Comparison of ENCODE assay signal across 1 cellular context in the genomic region with DNA sequence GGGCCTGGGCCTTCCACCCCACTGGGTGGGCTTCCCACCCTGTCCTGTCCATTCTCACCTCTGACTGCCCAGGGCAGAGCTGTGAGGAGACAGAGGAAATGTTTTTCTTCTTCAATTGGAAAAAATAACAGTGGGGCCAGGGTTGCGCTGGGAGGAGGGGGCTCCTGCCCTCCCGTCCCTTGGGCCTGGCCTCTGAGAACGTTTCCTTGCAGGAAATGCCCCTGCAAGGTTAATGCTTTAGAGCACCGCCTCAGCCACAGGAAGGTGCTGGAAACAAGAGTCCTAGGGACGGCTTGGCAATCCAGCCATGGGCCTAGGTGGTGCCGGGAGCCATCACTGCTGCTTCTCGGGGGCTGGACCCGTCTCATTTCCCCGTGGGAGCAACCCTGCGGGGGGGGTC.
TF ChIP-seq lines count a peak whose summit lies in the region.

No MANE protein-coding gene starts in this region.

TF ChIP-seq in GM23338, 12 proteins besides CTCF, POLR2A, EP300 and RAD21 (continued from another document):
- TF ChIP-seq ETS1 (IDR thresholded peaks at IDR 0.05): no peak
- TF ChIP-seq, protein P1, sequence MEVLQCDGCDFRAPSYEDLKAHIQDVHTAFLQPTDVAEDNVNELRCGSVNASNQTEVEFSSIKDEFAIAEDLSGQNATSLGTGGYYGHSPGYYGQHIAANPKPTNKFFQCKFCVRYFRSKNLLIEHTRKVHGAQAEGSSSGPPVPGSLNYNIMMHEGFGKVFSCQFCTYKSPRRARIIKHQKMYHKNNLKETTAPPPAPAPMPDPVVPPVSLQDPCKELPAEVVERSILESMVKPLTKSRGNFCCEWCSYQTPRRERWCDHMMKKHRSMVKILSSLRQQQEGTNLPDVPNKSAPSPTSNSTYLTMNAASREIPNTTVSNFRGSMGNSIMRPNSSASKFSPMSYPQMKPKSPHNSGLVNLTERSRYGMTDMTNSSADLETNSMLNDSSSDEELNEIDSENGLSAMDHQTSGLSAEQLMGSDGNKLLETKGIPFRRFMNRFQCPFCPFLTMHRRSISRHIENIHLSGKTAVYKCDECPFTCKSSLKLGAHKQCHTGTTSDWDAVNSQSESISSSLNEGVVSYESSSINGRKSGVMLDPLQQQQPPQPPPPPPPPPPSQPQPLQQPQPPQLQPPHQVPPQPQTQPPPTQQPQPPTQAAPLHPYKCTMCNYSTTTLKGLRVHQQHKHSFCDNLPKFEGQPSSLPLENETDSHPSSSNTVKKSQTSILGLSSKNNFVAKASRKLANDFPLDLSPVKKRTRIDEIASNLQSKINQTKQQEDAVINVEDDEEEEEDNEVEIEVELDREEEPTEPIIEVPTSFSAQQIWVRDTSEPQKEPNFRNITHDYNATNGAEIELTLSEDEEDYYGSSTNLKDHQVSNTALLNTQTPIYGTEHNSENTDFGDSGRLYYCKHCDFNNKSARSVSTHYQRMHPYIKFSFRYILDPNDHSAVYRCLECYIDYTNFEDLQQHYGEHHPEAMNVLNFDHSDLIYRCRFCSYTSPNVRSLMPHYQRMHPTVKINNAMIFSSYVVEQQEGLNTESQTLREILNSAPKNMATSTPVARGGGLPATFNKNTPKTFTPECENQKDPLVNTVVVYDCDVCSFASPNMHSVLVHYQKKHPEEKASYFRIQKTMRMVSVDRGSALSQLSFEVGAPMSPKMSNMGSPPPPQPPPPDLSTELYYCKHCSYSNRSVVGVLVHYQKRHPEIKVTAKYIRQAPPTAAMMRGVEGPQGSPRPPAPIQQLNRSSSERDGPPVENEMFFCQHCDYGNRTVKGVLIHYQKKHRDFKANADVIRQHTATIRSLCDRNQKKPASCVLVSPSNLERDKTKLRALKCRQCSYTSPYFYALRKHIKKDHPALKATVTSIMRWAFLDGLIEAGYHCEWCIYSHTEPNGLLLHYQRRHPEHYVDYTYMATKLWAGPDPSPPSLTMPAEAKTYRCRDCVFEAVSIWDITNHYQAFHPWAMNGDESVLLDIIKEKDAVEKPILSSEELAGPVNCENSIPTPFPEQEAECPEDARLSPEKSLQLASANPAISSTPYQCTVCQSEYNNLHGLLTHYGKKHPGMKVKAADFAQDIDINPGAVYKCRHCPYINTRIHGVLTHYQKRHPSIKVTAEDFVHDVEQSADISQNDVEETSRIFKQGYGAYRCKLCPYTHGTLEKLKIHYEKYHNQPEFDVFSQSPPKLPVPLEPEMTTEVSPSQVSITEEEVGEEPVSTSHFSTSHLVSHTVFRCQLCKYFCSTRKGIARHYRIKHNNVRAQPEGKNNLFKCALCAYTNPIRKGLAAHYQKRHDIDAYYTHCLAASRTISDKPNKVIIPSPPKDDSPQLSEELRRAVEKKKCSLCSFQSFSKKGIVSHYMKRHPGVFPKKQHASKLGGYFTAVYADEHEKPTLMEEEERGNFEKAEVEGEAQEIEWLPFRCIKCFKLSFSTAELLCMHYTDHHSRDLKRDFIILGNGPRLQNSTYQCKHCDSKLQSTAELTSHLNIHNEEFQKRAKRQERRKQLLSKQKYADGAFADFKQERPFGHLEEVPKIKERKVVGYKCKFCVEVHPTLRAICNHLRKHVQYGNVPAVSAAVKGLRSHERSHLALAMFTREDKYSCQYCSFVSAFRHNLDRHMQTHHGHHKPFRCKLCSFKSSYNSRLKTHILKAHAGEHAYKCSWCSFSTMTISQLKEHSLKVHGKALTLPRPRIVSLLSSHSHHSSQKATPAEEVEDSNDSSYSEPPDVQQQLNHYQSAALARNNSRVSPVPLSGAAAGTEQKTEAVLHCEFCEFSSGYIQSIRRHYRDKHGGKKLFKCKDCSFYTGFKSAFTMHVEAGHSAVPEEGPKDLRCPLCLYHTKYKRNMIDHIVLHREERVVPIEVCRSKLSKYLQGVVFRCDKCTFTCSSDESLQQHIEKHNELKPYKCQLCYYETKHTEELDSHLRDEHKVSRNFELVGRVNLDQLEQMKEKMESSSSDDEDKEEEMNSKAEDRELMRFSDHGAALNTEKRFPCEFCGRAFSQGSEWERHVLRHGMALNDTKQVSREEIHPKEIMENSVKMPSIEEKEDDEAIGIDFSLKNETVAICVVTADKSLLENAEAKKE (CRISPR knock-in tag; IDR thresholded peaks at IDR 0.05): no peak
